In genomic region chr18:48607049-48607984, GRCh38 we compare ENCODE assay signal across 7 cellular contexts.
DNase-seq lines count a peak whose midpoint lies in the region; ATAC-seq and TF ChIP-seq lines count a peak whose summit lies in the region.

No MANE protein-coding gene starts in this region.

- ATAC-seq in GM19395 (IDR thresholded peaks at IDR 0.05; ENCODE audit: unreplicated experiment) = no peak

- no peaks in the 10 kb centered on the region for H3K36me3 ChIP-seq in hepatocyte (replicated peaks; ENCODE audit: insufficient read depth, low read depth)
- no peaks in the 10 kb centered on the region for H3K36me3 ChIP-seq in testis (ENCODE audit: low read depth, missing control alignments)

- H3K79me2 ChIP-seq in hepatocyte = peaks cover 62% of the 10 kb centered on the region

- H3K4me3 ChIP-seq in hepatocyte = no peak overlapping the region
- H3K4me3 ChIP-seq in testis = no peak overlapping the region

- H3K9me3 ChIP-seq in hepatocyte (ENCODE audit: low read depth) (no peaks in the 10 kb centered on the region), testis (no peaks in the 10 kb centered on the region)

- H3K4me2 ChIP-seq in hepatocyte = no peak overlapping the region

- peaks cover 48% of the 10 kb centered on the region for H4K20me1 ChIP-seq in hepatocyte (ENCODE audit: insufficient read depth, poor library complexity, severe bottlenecking)

- H3K27ac ChIP-seq in hepatocyte (no peak overlapping the region), testis (peak overlapping the region in 1 of 2 donors; percentile 75)

- H3K9me2 ChIP-seq in hepatocyte (replicated peaks; ENCODE audit: insufficient read depth) = no peaks in the 10 kb centered on the region

- 66% methylated on average over 8 of the region's 8 CpGs for WGBS in hepatocyte (ENCODE audit: low lambda C conversion rate, missing lambda C conversion rate)
- WGBS in testis, 2 donors = 47 to 59% methylated on average over 6 to 8 of the region's 8 CpGs

- no peak for TF ChIP-seq POLR2A in testis (IDR thresholded peaks at IDR 0.05)

- peaks cover 3% of the 10 kb centered on the region for H3K4me1 ChIP-seq in hepatocyte (ENCODE audit: insufficient read depth)
- H3K4me1 ChIP-seq in testis = peaks cover 58% of the 10 kb centered on the region

- intact Hi-C loops in testis (cut with DNase I; ENCODE audit: low total_unique reads) = no loop called here

- H2AFZ ChIP-seq in hepatocyte = no peak overlapping the region

- TF ChIP-seq CTCF in hepatocyte (IDR thresholded peaks at IDR 0.05; ENCODE audit: poor library complexity) (no peak), testis (IDR thresholded peaks at IDR 0.05) (no peak)

- H3K27me3 ChIP-seq in hepatocyte (no peaks in the 10 kb centered on the region), testis (no peaks in the 10 kb centered on the region)

- DNase-seq in HCEC 1CT = peak; percentile 89
- DNase-seq in amniotic stem cell (lab: John Stamatoyannopoulos, UW) = peak; percentile 75
- peak; percentile 46 for DNase-seq in hepatocyte (ENCODE audit: low spot score)
- DNase-seq in testis = peak; percentile 87
- no peak for DNase-seq in ecto neural progenitor cell (ENCODE audit: low spot score)
- DNase-seq in NCI-H1092 (lab: John Stamatoyannopoulos, UW) = no peak

Comparison
In these comparisons a context has a peak if more than half of its experiments do, and no peak if none do; other contexts are left out.
1. DNase-seq: peak in HCEC 1CT (single experiment), amniotic stem cell (single experiment), hepatocyte (single experiment) and testis (single experiment); none in ecto neural progenitor cell (single experiment) and NCI-H1092 (single experiment).